ENCODE assay signal across 20 cellular contexts in the genomic region with DNA sequence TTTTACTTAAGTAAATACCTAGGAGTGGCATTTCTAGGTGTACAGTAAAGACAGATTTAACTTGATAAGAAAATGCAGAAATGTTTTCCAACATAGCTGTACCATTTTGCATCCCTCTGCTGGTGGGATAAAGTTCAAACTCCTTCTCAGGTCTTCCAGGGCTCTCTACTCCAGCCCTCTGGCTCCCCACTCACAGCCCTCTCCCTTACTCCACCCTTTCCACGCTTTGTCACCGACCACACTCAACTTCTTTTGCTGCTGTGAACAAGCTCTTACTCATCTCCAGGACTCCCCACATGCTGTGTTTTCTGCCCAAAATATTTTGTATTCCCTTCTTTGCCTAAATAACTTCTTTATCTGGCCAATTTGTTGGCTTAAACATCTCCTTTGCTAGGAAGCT.
DNase-seq lines count a peak whose midpoint lies in the region; ATAC-seq, FAIRE-seq and TF ChIP-seq lines count a peak whose summit lies in the region.
"Had no signal": no experiment of that assay in that cellular context is flagged by ENCODE, and none has a peak within 500 bp of the region (broad histone marks: within the 10 kb centered on the region; RNA-seq: fewer than 3 reads in every experiment).

No MANE protein-coding gene starts in this region.

- no peaks in the 10 kb centered on the region for H3K9me1 ChIP-seq in K562 (ENCODE audit: control insufficient read depth, insufficient read depth, low read length)

- H3K4me1 ChIP-seq in K562 (replicated peaks in 1 of 2; ENCODE audit: control insufficient read depth in 2 of 2, insufficient read depth in 2 of 2, low read length in 2 of 2) (no peaks in the 10 kb centered on the region), left lung (no peaks in the 10 kb centered on the region), SK-N-SH (ENCODE audit: control insufficient read depth in 1 of 2, insufficient read depth in 2 of 2, low read depth in 1 of 2, low read length in 1 of 2) (peaks cover 5 to 11% of the 10 kb centered on the region in 2 experiments; a peak in 3 of 4 replicates)
- H3K4me1 ChIP-seq: BE2C, neural progenitor cell had no signal

- H3K79me2 ChIP-seq in K562 (ENCODE audit: control insufficient read depth, insufficient read depth, low read length): no peaks in the 10 kb centered on the region
- H3K79me2 ChIP-seq in SK-N-SH (ENCODE audit: insufficient read depth): no peaks in the 10 kb centered on the region

- no peaks in the 10 kb centered on the region for H3K9me2 ChIP-seq in SK-N-SH

- POLR2A ChIA-PET in AG04449 (lab: Yijun Ruan, JAX) (no interaction called here), K562 (lab: Yijun Ruan, JAX) (interaction anchor here (0.6 to 0.8 kb wide), 3 partner anchors 12 to 339 kb away, joined by 3 read pairs; no protein-coding TSS in a partner anchor), SK-N-SH (lab: Yijun Ruan, JAX) (no interaction called here)

- TF ChIP-seq POLR2A in K562 (conservative IDR thresholded peaks at IDR 0.05): no peak

- no peak overlapping the region for H3K9ac ChIP-seq in K562 (ENCODE audit: insufficient read depth in 1 of 2, low read depth in 2 of 2, low read length in 2 of 2)
- H3K9ac ChIP-seq in SK-N-SH: no peak overlapping the region
- H3K9ac ChIP-seq: neural progenitor cell had no signal

- TF ChIP-seq CTCF in AG04449 (IDR thresholded peaks at IDR 0.05; ENCODE audit: insufficient read depth, low read length, missing control alignments) (peak; percentile 6), K562 (IDR thresholded peaks at IDR 0.05 in 2 of 3, conservative IDR thresholded peaks at IDR 0.05 in 1 of 3; ENCODE audit: insufficient read depth in 2 of 3, low read depth in 1 of 3, low read length in 3 of 3) (no peak), left lung (IDR thresholded peaks at IDR 0.05) (no peak), SK-N-SH (IDR thresholded peaks at IDR 0.05) (no peak)

- H2AFZ ChIP-seq in K562 (ENCODE audit: low read depth, low read length) (no peak overlapping the region), SK-N-SH (ENCODE audit: low read depth) (no peak overlapping the region)
- H2AFZ ChIP-seq: neural progenitor cell had no signal

- H3K36me3 ChIP-seq in K562 (ENCODE audit: control insufficient read depth, insufficient read depth, low read length) (no peaks in the 10 kb centered on the region), left lung (no peaks in the 10 kb centered on the region), SK-N-SH (replicated peaks in 1 of 2; ENCODE audit: control insufficient read depth in 1 of 2, insufficient read depth in 2 of 2, low read length in 1 of 2) (no peaks in the 10 kb centered on the region)
- H3K36me3 ChIP-seq: BE2C, neural progenitor cell had no signal

- intact Hi-C loops in K562 (cut with micrococcal nuclease): no loop called here
- intact Hi-C loops in left lung (cut with DNase I): no loop called here

- no peaks in the 10 kb centered on the region for H3K9me3 ChIP-seq in K562 (replicated peaks; ENCODE audit: control insufficient read depth, insufficient read depth, low read depth, low read length)
- H3K9me3 ChIP-seq in left lung: no peaks in the 10 kb centered on the region
- no peaks in the 10 kb centered on the region for H3K9me3 ChIP-seq in SK-N-SH
- H3K9me3 ChIP-seq: BE2C had no signal

- TF ChIP-seq RAD21 in K562 (CRISPR knock-in tag; conservative IDR thresholded peaks at IDR 0.05 in 1 of 2, IDR thresholded peaks at IDR 0.05 in 1 of 2) (no peak), SK-N-SH (IDR thresholded peaks at IDR 0.05; ENCODE audit: low read length) (no peak)

- FAIRE-seq in K562 (lab: Jason Lieb, UNC): peak; percentile 44

- TF ChIP-seq EP300 in K562 (IDR thresholded peaks at IDR 0.05; ENCODE audit: low read length): no peak
- TF ChIP-seq EP300 in SK-N-SH (IDR thresholded peaks at IDR 0.05; ENCODE audit: borderline replicate concordance in 1 of 2, low read depth in 1 of 2, low read length in 1 of 2): no peak

- no peak overlapping the region for H3K27ac ChIP-seq in K562 (ENCODE audit: extremely low read depth, low read depth, low read length)
- no peak overlapping the region for H3K27ac ChIP-seq in left lung
- no peak overlapping the region for H3K27ac ChIP-seq in SK-N-SH (ENCODE audit: low read depth in 2 of 2, low read length in 1 of 2)
- H3K27ac ChIP-seq: coronary artery, HL-60, neural progenitor cell had no signal

- H4K20me1 ChIP-seq in K562 (replicated peaks; ENCODE audit: control insufficient read depth, insufficient read depth, low read length) (no peaks in the 10 kb centered on the region), SK-N-SH (ENCODE audit: insufficient read depth) (no peaks in the 10 kb centered on the region)

- no TSS peak for BruUV-seq in K562 (replicated peaks; lab: Mats Ljungman, UMichigan)

- no peaks in the 10 kb centered on the region for H3F3A ChIP-seq in SK-N-SH (replicated peaks; ENCODE audit: insufficient read depth)

- H3K4me3 ChIP-seq in AG04449 (ENCODE audit: low read depth, low read length) (no peak overlapping the region), K562 (no peak overlapping the region), left lung (no peak overlapping the region), SK-N-SH (ENCODE audit: low read depth in 2 of 2, low read length in 1 of 2) (no peak overlapping the region)
- H3K4me3 ChIP-seq: coronary artery, lung, neural progenitor cell had no signal

- in situ Hi-C loops in K562 (cut with MboI): no loop called here

- 0% methylated on average over 2 of the region's 2 CpGs for WGBS in K562 (ENCODE audit: insufficient coverage, low coverage, missing lambda C conversion rate)
- 42% methylated on average over 2 of the region's 2 CpGs for WGBS in SK-N-SH (ENCODE audit: low lambda C conversion rate)

- H3K4me2 ChIP-seq in K562 (ENCODE audit: insufficient read depth, low read length) (no peak overlapping the region), SK-N-SH (no peak overlapping the region)
- H3K4me2 ChIP-seq: neural progenitor cell had no signal

- CTCF ChIA-PET in AG04449 (lab: Yijun Ruan, JAX) (interaction anchor here (0.9 to 1.9 kb wide), 5 partner anchors 10 to 335 kb away, joined by 3 to 6 read pairs (median 3); no protein-coding TSS in a partner anchor), K562 (lab: Yijun Ruan, JAX; ENCODE audit: low intra/inter-chr PET ratio) (no interaction called here), SK-N-SH (lab: Yijun Ruan, JAX) (interaction anchor here (1.2 to 1.6 kb wide), 3 partner anchors 28 to 313 kb away, joined by 4 to 7 read pairs (median 4); no protein-coding TSS in a partner anchor)

- ATAC-seq in K562: no peak
- peak; percentile 55 for ATAC-seq in left lung
- ATAC-seq in left lobe of liver: no peak
- no peak for ATAC-seq in HG02970 (IDR thresholded peaks at IDR 0.05; ENCODE audit: low FRiP score, unreplicated experiment)

- DNase-seq in AG04449 (ENCODE audit: low read depth, low spot score) (peak; percentile 26), HS-5 (ENCODE audit: low read depth) (peak; percentile 35), K562 (ENCODE audit: extremely low read depth in 1 of 4, low spot score in 3 of 4) (no peak), left lung (no peak), left lobe of liver (ENCODE audit: low spot score) (no peak), SK-N-SH (no peak), iPS-NIHi11 (ENCODE audit: low spot score) (no peak)
- DNase-seq: activated CD4-positive, CD25-positive, alpha-beta regulatory T cell treated with anti-CD3 and anti-CD28 coated beads, Interleukin-2, amount 50 U/mL, for 72 hours; activated CD8-positive, alpha-beta memory T cell treated with anti-CD3 and anti-CD28 coated beads, Interleukin-2, amount 50 U/mL, for 4 hours; BE2C; DMS153; NCI-H187; NCI-H524 treated with DMSO at 0.1 percent for 48 hours; RPMI8226; T-helper 1 cell had no signal

- H3K27me3 ChIP-seq in K562 (ENCODE audit: control insufficient read depth in 2 of 2, insufficient read depth in 2 of 2, low read length in 2 of 2): peaks cover 6 to 26% of the 10 kb centered on the region in 2 experiments; a peak in 3 of 5 replicates
- H3K27me3 ChIP-seq in left lung: no peaks in the 10 kb centered on the region
- no peaks in the 10 kb centered on the region for H3K27me3 ChIP-seq in SK-N-SH (ENCODE audit: insufficient read depth)
- H3K27me3 ChIP-seq: BE2C, neural progenitor cell had no signal

TF ChIP-seq in K562, 482 proteins besides CTCF, POLR2A, EP300 and RAD21:
- no peak for TF ChIP-seq STAT5B (CRISPR knock-in tag; IDR thresholded peaks at IDR 0.05)
- TF ChIP-seq ETV6 (IDR thresholded peaks at IDR 0.05; ENCODE audit: borderline replicate concordance in 1 of 2, low read depth in 2 of 2, low read length in 1 of 2): no peak
- TF ChIP-seq ETV6 (CRISPR knock-in tag; IDR thresholded peaks at IDR 0.05; ENCODE audit: borderline replicate concordance): no peak

TF ChIP-seq in SK-N-SH, 30 proteins besides CTCF, POLR2A, EP300 and RAD21 (continues in another document):
- TF ChIP-seq, protein P1, sequence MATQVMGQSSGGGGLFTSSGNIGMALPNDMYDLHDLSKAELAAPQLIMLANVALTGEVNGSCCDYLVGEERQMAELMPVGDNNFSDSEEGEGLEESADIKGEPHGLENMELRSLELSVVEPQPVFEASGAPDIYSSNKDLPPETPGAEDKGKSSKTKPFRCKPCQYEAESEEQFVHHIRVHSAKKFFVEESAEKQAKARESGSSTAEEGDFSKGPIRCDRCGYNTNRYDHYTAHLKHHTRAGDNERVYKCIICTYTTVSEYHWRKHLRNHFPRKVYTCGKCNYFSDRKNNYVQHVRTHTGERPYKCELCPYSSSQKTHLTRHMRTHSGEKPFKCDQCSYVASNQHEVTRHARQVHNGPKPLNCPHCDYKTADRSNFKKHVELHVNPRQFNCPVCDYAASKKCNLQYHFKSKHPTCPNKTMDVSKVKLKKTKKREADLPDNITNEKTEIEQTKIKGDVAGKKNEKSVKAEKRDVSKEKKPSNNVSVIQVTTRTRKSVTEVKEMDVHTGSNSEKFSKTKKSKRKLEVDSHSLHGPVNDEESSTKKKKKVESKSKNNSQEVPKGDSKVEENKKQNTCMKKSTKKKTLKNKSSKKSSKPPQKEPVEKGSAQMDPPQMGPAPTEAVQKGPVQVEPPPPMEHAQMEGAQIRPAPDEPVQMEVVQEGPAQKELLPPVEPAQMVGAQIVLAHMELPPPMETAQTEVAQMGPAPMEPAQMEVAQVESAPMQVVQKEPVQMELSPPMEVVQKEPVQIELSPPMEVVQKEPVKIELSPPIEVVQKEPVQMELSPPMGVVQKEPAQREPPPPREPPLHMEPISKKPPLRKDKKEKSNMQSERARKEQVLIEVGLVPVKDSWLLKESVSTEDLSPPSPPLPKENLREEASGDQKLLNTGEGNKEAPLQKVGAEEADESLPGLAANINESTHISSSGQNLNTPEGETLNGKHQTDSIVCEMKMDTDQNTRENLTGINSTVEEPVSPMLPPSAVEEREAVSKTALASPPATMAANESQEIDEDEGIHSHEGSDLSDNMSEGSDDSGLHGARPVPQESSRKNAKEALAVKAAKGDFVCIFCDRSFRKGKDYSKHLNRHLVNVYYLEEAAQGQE (IDR thresholded peaks at IDR 0.05; ENCODE audit: low read depth, low read length): no peak

Comparison
In these comparisons a context has a peak if more than half of its experiments do, and no peak if none do; other contexts are left out.
1. DNase-seq: peak in AG04449 (single experiment) and HS-5 (single experiment); none in K562 (0 of 4), left lung (0 of 2), left lobe of liver (single experiment), SK-N-SH (single experiment) and iPS-NIHi11 (single experiment).